ENCODE assay signal across 1 cellular context in genomic region chr2:216371756-216372702, GRCh38.
TF ChIP-seq lines count a peak whose summit lies in the region.

MARCHF4 (minus strand) TSS chr2:216372483; CDS start chr2:216370260, 2,223 bp downstream.

TF ChIP-seq in K562, 482 proteins besides CTCF, POLR2A, EP300 and RAD21 (continued from another document and continues in another):
- TF ChIP-seq SP1 (CRISPR knock-in tag; IDR thresholded peaks at IDR 0.05): 0 out of 2 replicates have a peak, but pooled peaks have one; percentile 29
- no peak for TF ChIP-seq HEY1 (CRISPR knock-in tag; IDR thresholded peaks at IDR 0.05; ENCODE audit: borderline replicate concordance)
- TF ChIP-seq FOXK1 (CRISPR knock-in tag; IDR thresholded peaks at IDR 0.05; ENCODE audit: borderline replicate concordance): 0 out of 2 replicates have a peak, but pooled peaks have one; percentile 70
- TF ChIP-seq ZNF282 (CRISPR knock-in tag; IDR thresholded peaks at IDR 0.05): peak; percentile 50; the same call in 1 of the 2 replicates
- no peak for TF ChIP-seq SIN3B (IDR thresholded peaks at IDR 0.05; ENCODE audit: low read depth)
- peak; percentile 92 for TF ChIP-seq NR3C1 (CRISPR knock-in tag; IDR thresholded peaks at IDR 0.05)
- TF ChIP-seq ZNF780A (CRISPR knock-in tag; IDR thresholded peaks at IDR 0.05): no peak
- TF ChIP-seq CXXC5 (CRISPR knock-in tag; IDR thresholded peaks at IDR 0.05): peak; percentile 84
- peak; percentile 90; the same call in 1 of the 2 replicates for TF ChIP-seq ZNF232 (CRISPR knock-in tag; IDR thresholded peaks at IDR 0.05)
- TF ChIP-seq NCOA6 (IDR thresholded peaks at IDR 0.05): peak; percentile 70; the same call in 1 of the 2 replicates
- peak; percentile 51; the same call in 1 of the 2 replicates for TF ChIP-seq MAX (CRISPR knock-in tag; IDR thresholded peaks at IDR 0.05)
- TF ChIP-seq BRD4 (IDR thresholded peaks at IDR 0.05): no peak
- TF ChIP-seq FOXJ3 (CRISPR knock-in tag; IDR thresholded peaks at IDR 0.05): no peak
- peak; percentile 73; the same call in 1 of the 2 replicates for TF ChIP-seq ARID4B (CRISPR knock-in tag; IDR thresholded peaks at IDR 0.05)
- 0 out of 2 replicates have a peak, but pooled peaks have one; percentile 49 for TF ChIP-seq E2F5 (CRISPR knock-in tag; IDR thresholded peaks at IDR 0.05)
- no peak for TF ChIP-seq PURB (CRISPR knock-in tag; IDR thresholded peaks at IDR 0.05; ENCODE audit: low read depth)
- peak; percentile 86 for TF ChIP-seq TFAP4 (CRISPR knock-in tag; IDR thresholded peaks at IDR 0.05; ENCODE audit: borderline replicate concordance)
- TF ChIP-seq ZNF507 (tag; conservative IDR thresholded peaks at IDR 0.05): no peak
- TF ChIP-seq ASH1L (IDR thresholded peaks at IDR 0.05; ENCODE audit: borderline replicate concordance, low read depth, partially characterized antibody): no peak
- TF ChIP-seq HINFP (tag; conservative IDR thresholded peaks at IDR 0.05; ENCODE audit: low read depth): no peak
- TF ChIP-seq SMAD4 (CRISPR knock-in tag; conservative IDR thresholded peaks at IDR 0.05): peak; percentile 50; the same call in 1 of the 2 replicates
- TF ChIP-seq TCFL5 (CRISPR knock-in tag; conservative IDR thresholded peaks at IDR 0.05): no peak
- no peak for TF ChIP-seq ZNF384 (IDR thresholded peaks at IDR 0.05; ENCODE audit: low read depth, low read length)
- peak; percentile 61; the same call in 1 of the 2 replicates for TF ChIP-seq ZBTB49 (CRISPR knock-in tag; IDR thresholded peaks at IDR 0.05; ENCODE audit: borderline replicate concordance)
- no peak for TF ChIP-seq MTA3 (IDR thresholded peaks at IDR 0.05; ENCODE audit: borderline replicate concordance)
- peak; percentile 53; the same call in 1 of the 2 replicates for TF ChIP-seq ZBTB12 (CRISPR knock-in tag; IDR thresholded peaks at IDR 0.05)
- peak; percentile 49; the same call in 1 of the 2 replicates for TF ChIP-seq TGIF2 (CRISPR knock-in tag; IDR thresholded peaks at IDR 0.05)
- no peak for TF ChIP-seq NONO (IDR thresholded peaks at IDR 0.05; ENCODE audit: low read depth in 2 of 2, low read length in 1 of 2)
- peak; percentile 55 for TF ChIP-seq SMARCA4 (IDR thresholded peaks at IDR 0.05)
- TF ChIP-seq CGGBP1 (CRISPR knock-in tag; IDR thresholded peaks at IDR 0.05): no peak
- 0 out of 2 replicates have a peak, but pooled peaks have one; percentile 67 for TF ChIP-seq ZBTB26 (CRISPR knock-in tag; IDR thresholded peaks at IDR 0.05)
- TF ChIP-seq RFX5 (IDR thresholded peaks at IDR 0.05; ENCODE audit: low read depth, low read length): no peak
- TF ChIP-seq PHTF2 (CRISPR knock-in tag; IDR thresholded peaks at IDR 0.05): no peak
- TF ChIP-seq ZBTB17 (CRISPR knock-in tag; IDR thresholded peaks at IDR 0.05): no peak
- no peak for TF ChIP-seq ERF (CRISPR knock-in tag; IDR thresholded peaks at IDR 0.05)
- no peak for TF ChIP-seq E4F1 (CRISPR knock-in tag; IDR thresholded peaks at IDR 0.05; ENCODE audit: borderline replicate concordance)
- peak; percentile 83 for TF ChIP-seq CREB1 (IDR thresholded peaks at IDR 0.05)
- TF ChIP-seq CREB1 (CRISPR knock-in tag; IDR thresholded peaks at IDR 0.05): peak; percentile 90
- TF ChIP-seq GMEB1 (CRISPR knock-in tag; IDR thresholded peaks at IDR 0.05): peak; percentile 79
- TF ChIP-seq ZBTB2 (IDR thresholded peaks at IDR 0.05): 0 out of 2 replicates have a peak, but pooled peaks have one; percentile 60
- TF ChIP-seq ZNF511 (CRISPR knock-in tag; IDR thresholded peaks at IDR 0.05): peak; percentile 98
- no peak for TF ChIP-seq CEBPG (CRISPR knock-in tag; IDR thresholded peaks at IDR 0.05)
- no peak for TF ChIP-seq CEBPG (tag; conservative IDR thresholded peaks at IDR 0.05 in 1 of 2, IDR thresholded peaks at IDR 0.05 in 1 of 2)
- TF ChIP-seq ZSCAN32 (CRISPR knock-in tag; IDR thresholded peaks at IDR 0.05): no peak
